Comparison of ENCODE assay signal across 9 cellular contexts in the genomic region with DNA sequence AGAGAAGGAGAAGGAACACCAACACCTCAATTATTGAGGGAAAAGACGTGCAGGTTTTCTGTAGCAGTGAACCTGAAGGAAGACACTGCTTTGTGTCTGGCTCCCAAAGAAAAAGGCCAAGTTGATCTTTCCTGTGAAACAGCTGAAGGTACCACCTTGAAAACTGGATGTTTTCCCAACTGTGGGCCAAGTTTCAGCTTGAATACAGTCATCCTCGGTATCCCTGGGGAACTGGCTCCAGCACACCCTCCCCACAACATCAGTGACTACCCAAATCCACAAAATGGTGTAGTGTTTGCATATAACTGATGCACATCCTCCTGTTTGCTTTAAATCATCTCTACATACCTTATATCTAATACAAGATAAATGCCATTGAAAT.
DNase-seq lines count a peak whose midpoint lies in the region; ATAC-seq and TF ChIP-seq lines count a peak whose summit lies in the region.
"Had no signal": no experiment of that assay in that cellular context is flagged by ENCODE, and none has a peak within 500 bp of the region (broad histone marks: within the 10 kb centered on the region; RNA-seq: fewer than 3 reads in every experiment).

No MANE protein-coding gene starts in this region.

- TF ChIP-seq EP300 in transverse colon (IDR thresholded peaks at IDR 0.05; ENCODE audit: low read depth): no peak

- H3K27ac Mint-ChIP-seq in T-helper 2 cell treated with Interferon-gamma antibody and Interleukin-4, amounts not matched to agents 5 μg/mL and 100 μg/mL, for 36 hours: no peak overlapping the region

- H3K4me1 Mint-ChIP-seq in T-helper 2 cell treated with Interferon-gamma antibody and Interleukin-4, amounts not matched to agents 5 μg/mL and 100 μg/mL, for 36 hours (ENCODE audit: low read depth): peaks cover 64% of the 10 kb centered on the region

- ATAC-seq in HG03045 (IDR thresholded peaks at IDR 0.05; ENCODE audit: unreplicated experiment): no peak

- DNase-seq in T-helper 2 cell treated with Interferon-gamma antibody and Interleukin-4, amounts not matched to agents 5 μg/mL and 100 μg/mL, for 36 hours (ENCODE audit: low spot score): no peak
- DNase-seq in T-helper 2 cell (no peak), cardiac fibroblast (ENCODE audit: low read depth in 2 of 2) (peak; percentile 59 to 83), transverse colon (no peak), NK-92 (lab: John Stamatoyannopoulos, UW; ENCODE audit: unreplicated experiment) (no peak)
- DNase-seq in stimulated activated CD4-positive, alpha-beta T cell treated with anti-CD3 and anti-CD28 coated beads, Interleukin-4, amount 100 ng/mL, for 24 hours: no peak
- DNase-seq: NCI-H446 treated with DMSO at 0.1 percent for 48 hours had no signal

- H3K27me3 Mint-ChIP-seq in T-helper 2 cell treated with Interferon-gamma antibody and Interleukin-4, amounts not matched to agents 5 μg/mL and 100 μg/mL, for 36 hours (ENCODE audit: low read depth): no peaks in the 10 kb centered on the region

- H3K27me3 ChIP-seq in mucosa of rectum (ENCODE audit: control insufficient read depth in 2 of 2, insufficient read depth in 2 of 2, low read length in 2 of 2) (no peaks in the 10 kb centered on the region), transverse colon (no peaks in the 10 kb centered on the region)

- H3K9ac ChIP-seq in mucosa of rectum (ENCODE audit: low read depth in 1 of 2, low read length in 2 of 2): no peak overlapping the region

- WGBS in transverse colon (ENCODE audit: low coverage in 1 of 2), 2 donors: 60 to 74% methylated on average over 2 of the region's 2 CpGs

- peaks cover 26% of the 10 kb centered on the region in 2 donors for H3K4me1 ChIP-seq in mucosa of rectum (ENCODE audit: control insufficient read depth in 2 of 2, insufficient read depth in 2 of 2, low read length in 2 of 2)
- peaks cover 19 to 73% (median 52%) of the 10 kb centered on the region in 4 donors for H3K4me1 ChIP-seq in transverse colon

- intact Hi-C loops in transverse colon (cut with DNase I; ENCODE audit: low total_unique reads): no loop called here

- in situ Hi-C loops in transverse colon (cut with MboI; ENCODE audit: low pct_ligation_motif_present in 1 of 4, low pct_unique_long_range_greater_than_20kb in 1 of 4, low sequenced_read_pairs in 3 of 4): loop anchor here in 1 of 4 donors (25.0 kb wide), 2 partner anchors 293 to 593 kb away; no protein-coding TSS in a partner anchor

- H3K27ac ChIP-seq in mucosa of rectum (ENCODE audit: low read depth in 2 of 2, low read length in 2 of 2): peak overlapping the region; percentile 59 to 71
- H3K27ac ChIP-seq in transverse colon: peak overlapping the region; percentile 81 to 91 (median 86)

- TF ChIP-seq CTCF in cardiac fibroblast (IDR thresholded peaks at IDR 0.05; ENCODE audit: low read depth, low read length) (no peak), transverse colon (IDR thresholded peaks at IDR 0.05) (no peak)

- H3K36me3 Mint-ChIP-seq in T-helper 2 cell treated with Interferon-gamma antibody and Interleukin-4, amounts not matched to agents 5 μg/mL and 100 μg/mL, for 36 hours (ENCODE audit: low read depth): no peaks in the 10 kb centered on the region

- H3K36me3 ChIP-seq in mucosa of rectum (ENCODE audit: control insufficient read depth in 2 of 2, insufficient read depth in 2 of 2, low read length in 2 of 2) (no peaks in the 10 kb centered on the region), transverse colon (no peaks in the 10 kb centered on the region)

- no peak overlapping the region for H3K4me3 ChIP-seq in cardiac fibroblast (replicated peaks in 1 of 2; ENCODE audit: low read depth in 2 of 2, low read length in 2 of 2)
- H3K4me3 ChIP-seq in mucosa of rectum (ENCODE audit: low read length in 2 of 2): no peak overlapping the region
- H3K4me3 ChIP-seq in transverse colon: no peak overlapping the region

- H3K9me3 Mint-ChIP-seq in T-helper 2 cell treated with Interferon-gamma antibody and Interleukin-4, amounts not matched to agents 5 μg/mL and 100 μg/mL, for 36 hours: no peaks in the 10 kb centered on the region

- H3K9me3 ChIP-seq in mucosa of rectum (ENCODE audit: control insufficient read depth in 2 of 2, low read length in 2 of 2): no peaks in the 10 kb centered on the region
- no peaks in the 10 kb centered on the region for H3K9me3 ChIP-seq in transverse colon

- H3K4me3 Mint-ChIP-seq in T-helper 2 cell treated with Interferon-gamma antibody and Interleukin-4, amounts not matched to agents 5 μg/mL and 100 μg/mL, for 36 hours: peak overlapping the region; percentile 77

- TF ChIP-seq POLR2A in transverse colon (IDR thresholded peaks at IDR 0.05): no peak

Comparison
In these comparisons a context has a peak if more than half of its experiments do, and no peak if none do; other contexts are left out.
1. DNase-seq: peak in cardiac fibroblast (2 of 2); none in T-helper 2 cell treated with Interferon-gamma antibody and Interleukin-4, amounts not matched to agents 5 μg/mL and 100 μg/mL, for 36 hours (single experiment), T-helper 2 cell (0 of 5), transverse colon (single experiment), NK-92 (single experiment) and stimulated activated CD4-positive, alpha-beta T cell treated with anti-CD3 and anti-CD28 coated beads, Interleukin-4, amount 100 ng/mL, for 24 hours (single experiment).